8 cellular contexts compared by ENCODE assay signal in genomic region chr12:69239922-69240624, GRCh38. TPM values are rescaled to one million over a fixed set of nuclear protein-coding genes. Genes with fewer than 3 reads are reported as not detected.
DNase-seq lines count a peak whose midpoint lies in the region; ATAC-seq and TF ChIP-seq lines count a peak whose summit lies in the region.

No MANE protein-coding gene starts in this region.

- TF ChIP-seq CTCF in progenitor cell of endocrine pancreas (IDR thresholded peaks at IDR 0.05; ENCODE audit: unreplicated experiment) (no peak), vagina (IDR thresholded peaks at IDR 0.05) (no peak)

- H3K27me3 ChIP-seq in vagina = no peaks in the 10 kb centered on the region

- peaks cover 50% of the 10 kb centered on the region for H3K4me1 ChIP-seq in vagina

- DNase-seq in COR-L47 (lab: John Stamatoyannopoulos, UW) = peak; percentile 33
- DNase-seq in left ventricle myocardium superior = peak; percentile 66
- DNase-seq in progenitor cell of endocrine pancreas (ENCODE audit: low spot score, unreplicated experiment) = peak; percentile 31
- DNase-seq in vagina (ENCODE audit: extremely low spot score in 2 of 2) = no peak

- H3K9me3 ChIP-seq in vagina = no peaks in the 10 kb centered on the region

- H3K36me3 Mint-ChIP-seq in progenitor cell of endocrine pancreas (ENCODE audit: insufficient read depth) = peaks cover 1% of the 10 kb centered on the region

- H3K4me1 Mint-ChIP-seq in progenitor cell of endocrine pancreas (ENCODE audit: low read depth) = peaks cover 25% of the 10 kb centered on the region

- H3K9me3 Mint-ChIP-seq in progenitor cell of endocrine pancreas (ENCODE audit: low read depth) = no peaks in the 10 kb centered on the region

- TF ChIP-seq POLR2A in vagina (IDR thresholded peaks at IDR 0.05) = no peak

- intact Hi-C loops in left ventricle myocardium superior (cut with micrococcal nuclease) = no loop called here
- intact Hi-C loops in vagina (cut with DNase I) = no loop called here

- ATAC-seq in GM19455 (IDR thresholded peaks at IDR 0.05; ENCODE audit: unreplicated experiment) = peak; percentile 37
- ATAC-seq in HG03565 (IDR thresholded peaks at IDR 0.05; ENCODE audit: unreplicated experiment) = peak; percentile 9
- peak; percentile 36 for ATAC-seq in SK-N-SH treated with all-trans-retinoic acid at 6 μM for 48 hours
- ATAC-seq in left ventricle myocardium superior = peak; percentile 39

- peaks cover 0 to 3% of the 10 kb centered on the region in 2 donors for H3K36me3 ChIP-seq in vagina

- H3K4me3 ChIP-seq in vagina = peak overlapping the region; percentile 58 to 86

- H3K27me3 Mint-ChIP-seq in progenitor cell of endocrine pancreas = no peaks in the 10 kb centered on the region

- H3K27ac Mint-ChIP-seq in progenitor cell of endocrine pancreas = peak overlapping the region; percentile 99

- WGBS in adipose tissue, 3 donors = 1% methylated on average over 52 to 65 of the region's 68 CpGs

- H3K27ac ChIP-seq in adipose tissue (ENCODE audit: low read depth, low read length) (peak overlapping the region; percentile 92), vagina (peak overlapping the region; percentile 86)

- H3K4me3 Mint-ChIP-seq in progenitor cell of endocrine pancreas (ENCODE audit: low read depth) = peak overlapping the region; percentile 93

TF ChIP-seq in SK-N-SH treated with all-trans-retinoic acid at 6 μM for 48 hours, 23 proteins besides CTCF, POLR2A, EP300 and RAD21:
- TF ChIP-seq ARNTL (CRISPR knock-in tag; IDR thresholded peaks at IDR 0.05; ENCODE audit: borderline replicate concordance, low read depth) (no peak), ZFP30 (CRISPR knock-in tag; IDR thresholded peaks at IDR 0.05) (no peak), CSDC2 (CRISPR knock-in tag; IDR thresholded peaks at IDR 0.05) (no peak), ZNF70 (CRISPR knock-in tag; IDR thresholded peaks at IDR 0.05) (no peak), RARB (CRISPR knock-in tag; IDR thresholded peaks at IDR 0.05) (no peak), SNAI2 (CRISPR knock-in tag; IDR thresholded peaks at IDR 0.05) (no peak), CSRNP3 (CRISPR knock-in tag; IDR thresholded peaks at IDR 0.05) (no peak), ZNF8 (CRISPR knock-in tag; IDR thresholded peaks at IDR 0.05) (no peak), OSR1 (CRISPR knock-in tag; IDR thresholded peaks at IDR 0.05) (no peak), ESRRG (CRISPR knock-in tag; IDR thresholded peaks at IDR 0.05) (no peak), TOX (CRISPR knock-in tag; IDR thresholded peaks at IDR 0.05; ENCODE audit: borderline replicate concordance) (no peak)

RNA-seq across cellular contexts. Expression of gene CPSF6, which starts 0.7 kb away (rescaled TPM):
- 10 to 100 TPM; 11.2 to 24.3 (median 22.9) TPM for polyA plus RNA-seq in adipose tissue
- total RNA-seq in left ventricle myocardium superior = 30.9 TPM
- total RNA-seq in progenitor cell of endocrine pancreas = 154 and 156 TPM in 2 replicates
- total RNA-seq in vagina = 34.4 TPM

Comparison
In these comparisons a context has a peak if more than half of its experiments do, and no peak if none do; other contexts are left out.
1. DNase-seq: peak in COR-L47 (single experiment), left ventricle myocardium superior (single experiment) and progenitor cell of endocrine pancreas (single experiment); none in vagina (0 of 2).
2. Peak in every context shown above with its lines, with median percentiles within 50 percentile points of each other: ATAC-seq.